ENCODE assay signal across 8 cellular contexts in the genomic region with DNA sequence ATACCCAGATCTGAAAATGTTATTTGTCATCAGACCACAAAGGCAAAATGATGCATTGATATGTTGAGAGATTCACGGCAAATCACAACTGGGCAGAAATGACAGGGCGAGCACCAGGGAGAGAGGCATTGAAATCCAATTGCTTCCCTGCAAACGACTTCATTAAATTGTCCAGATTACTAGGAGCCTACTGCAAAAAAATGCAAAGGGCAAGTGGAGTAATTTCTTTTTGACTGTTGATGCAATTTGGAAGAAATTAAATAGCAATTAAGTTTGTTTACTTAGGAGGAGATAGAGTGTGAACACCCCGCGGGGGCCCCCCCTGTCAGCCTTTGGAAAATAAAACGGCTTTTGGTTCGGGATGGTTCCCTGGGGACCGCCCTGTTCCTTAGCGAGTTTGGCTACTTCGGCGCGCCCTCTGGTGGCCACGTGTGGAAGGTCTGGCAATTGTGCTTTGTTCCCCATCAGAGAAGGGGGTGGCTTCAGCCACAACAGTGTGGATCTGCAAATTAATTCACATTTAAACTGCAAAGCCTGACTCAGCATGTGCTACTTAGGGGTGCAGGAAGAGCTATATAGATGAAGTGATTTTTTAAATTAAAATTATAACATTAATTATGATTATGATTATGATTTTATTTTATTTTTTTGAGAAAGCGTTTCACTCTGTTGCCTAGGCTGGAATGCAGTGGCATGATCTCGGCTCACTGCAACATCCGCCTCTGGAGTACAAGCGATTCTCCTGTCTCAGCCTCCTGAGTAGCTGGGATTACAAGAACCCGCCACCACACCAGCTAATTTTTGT. TPM values are rescaled to one million over a fixed set of nuclear protein-coding genes. Genes with fewer than 3 reads are reported as not detected.
DNase-seq lines count a peak whose midpoint lies in the region; ATAC-seq and TF ChIP-seq lines count a peak whose summit lies in the region.

No MANE protein-coding gene starts in this region.

- H3K36me3 ChIP-seq in Caco-2 (ENCODE audit: control insufficient read depth, insufficient read depth, low read length), result no peaks in the 10 kb centered on the region
- H3K36me3 ChIP-seq in HUES64 (ENCODE audit: insufficient read depth, low read length), result no peaks in the 10 kb centered on the region
- H3K36me3 ChIP-seq in OCI-LY3 (replicated peaks; ENCODE audit: low read depth, low read length), result no peaks in the 10 kb centered on the region
- H3K36me3 ChIP-seq in esophagus muscularis mucosa, result no peaks in the 10 kb centered on the region

- DNase-seq in Caco-2, result peak; percentile 76 to 84
- DNase-seq in activated T-cell treated with anti-CD3 and anti-CD28 coated beads for 48 hours (ENCODE audit: low read depth), result peak; percentile 65
- peak; percentile 97 for DNase-seq in esophagus muscularis mucosa (ENCODE audit: extremely low spot score)
- DNase-seq in naive B cell, result peak; percentile 50
- DNase-seq in stimulated activated CD8-positive, alpha-beta memory T cell treated with anti-CD3 and anti-CD28 coated beads, Interleukin-7, amount 100 ng/mL, for 24 hours (ENCODE audit: low read depth), result peak; percentile 71

- H3K4me3 ChIP-seq in Caco-2 (ENCODE audit: low read depth, low read length) (no peak overlapping the region), HUES64 (ENCODE audit: low read length) (peak overlapping the region; percentile 33), OCI-LY3 (ENCODE audit: low read length) (peak overlapping the region; percentile 74), esophagus muscularis mucosa (peak overlapping the region; percentile 28 to 41 (median 37))

- WGBS in HUES64, result 33% methylated on average over 18 of the region's 18 CpGs
- 20% methylated on average over 18 of the region's 18 CpGs for WGBS in esophagus muscularis mucosa

- CTCF ChIA-PET in Caco-2 (lab: Charles Lee), result no interaction called here

- TF ChIP-seq CTCF in Caco-2 (IDR thresholded peaks at IDR 0.05; ENCODE audit: insufficient read depth in 1 of 2, low read depth in 1 of 2, low read length in 1 of 2, severe bottlenecking in 1 of 2, unreplicated experiment in 1 of 2) (peak; percentile 84 to 90), OCI-LY3 (IDR thresholded peaks at IDR 0.05; ENCODE audit: low read depth, low read length) (peak; percentile 91), esophagus muscularis mucosa (IDR thresholded peaks at IDR 0.05) (peak; percentile 90 to 94 (median 93))

- intact Hi-C loops in Caco-2 (cut with micrococcal nuclease; ENCODE audit: unreplicated experiment), result loop anchor here (2.0 kb wide), 2 partner anchors 42 to 168 kb away; a partner anchor contains a TSS
- intact Hi-C loops in esophagus muscularis mucosa (cut with DNase I), result loop anchor here (2.0 to 5.0 kb wide), 2 partner anchors 37 to 168 kb away; a partner anchor contains a TSS

- H3K27me3 Mint-ChIP-seq in Caco-2 (ENCODE audit: insufficient read depth, unreplicated experiment), result no peaks in the 10 kb centered on the region
- peaks cover 0 to 5% (median 0%) of the 10 kb centered on the region in 3 donors for H3K27me3 Mint-ChIP-seq in naive B cell

- BruUV-seq in Caco-2 (replicated peaks; lab: Mats Ljungman, UMichigan), result no TSS peak

- TF ChIP-seq EP300 in esophagus muscularis mucosa (IDR thresholded peaks at IDR 0.05), result no peak

- no peaks in the 10 kb centered on the region for H3K27me3 ChIP-seq in Caco-2 (replicated peaks; ENCODE audit: control insufficient read depth, insufficient read depth, low read length)
- H3K27me3 ChIP-seq in HUES64 (ENCODE audit: insufficient read depth, low read length), result no peaks in the 10 kb centered on the region
- peaks cover 8% of the 10 kb centered on the region; the same call in 1 of the 2 replicates for H3K27me3 ChIP-seq in OCI-LY3 (ENCODE audit: low read depth, low read length)
- H3K27me3 ChIP-seq in esophagus muscularis mucosa, result no peaks in the 10 kb centered on the region

- H3K27ac Mint-ChIP-seq in Caco-2 (ENCODE audit: unreplicated experiment), result no peak overlapping the region
- H3K27ac Mint-ChIP-seq in naive B cell, result peak overlapping the region in 1 of 6 donors; percentile 34

- POLR2A ChIA-PET in Caco-2 (lab: Charles Lee), result interaction anchor here (0.6 kb wide), 1 partner anchor 11 kb away, joined by 6 read pairs; no protein-coding TSS in a partner anchor

- H3K9me3 ChIP-seq in Caco-2 (no peaks in the 10 kb centered on the region), HUES64 (ENCODE audit: insufficient read depth, low read depth, low read length) (no peaks in the 10 kb centered on the region), OCI-LY3 (ENCODE audit: insufficient read depth, low read length) (no peaks in the 10 kb centered on the region), esophagus muscularis mucosa (no peaks in the 10 kb centered on the region)

- H3K9me3 Mint-ChIP-seq in Caco-2 (ENCODE audit: unreplicated experiment) (no peaks in the 10 kb centered on the region), naive B cell (peaks cover 0 to 2% (median 0%) of the 10 kb centered on the region in 7 donors)

- H2AFZ ChIP-seq in OCI-LY3 (ENCODE audit: low read depth, low read length), result peak overlapping the region; percentile 62; the same call in 1 of the 2 replicates

- H3K36me3 Mint-ChIP-seq in Caco-2 (ENCODE audit: insufficient read depth, unreplicated experiment), result no peaks in the 10 kb centered on the region
- no peaks in the 10 kb centered on the region for H3K36me3 Mint-ChIP-seq in naive B cell

- H3K79me2 ChIP-seq in OCI-LY3 (ENCODE audit: low read length), result no peaks in the 10 kb centered on the region

- no peaks in the 10 kb centered on the region for H4K20me1 ChIP-seq in OCI-LY3 (ENCODE audit: insufficient read depth, low read length)

- H3K4me1 Mint-ChIP-seq in Caco-2 (ENCODE audit: low read depth, unreplicated experiment) (peaks cover 12% of the 10 kb centered on the region), naive B cell (peaks cover 4 to 6% (median 6%) of the 10 kb centered on the region in 3 donors)

- H3K27ac ChIP-seq in HUES64 (ENCODE audit: low read depth, low read length), result no peak overlapping the region
- H3K27ac ChIP-seq in OCI-LY3 (ENCODE audit: low read length), result no peak overlapping the region
- H3K27ac ChIP-seq in esophagus muscularis mucosa (replicated peaks in 1 of 4), result no peak overlapping the region

- ATAC-seq in naive B cell (ENCODE audit: low read depth in 2 of 2) (peak; percentile 68 to 77), GM18505 (IDR thresholded peaks at IDR 0.05; ENCODE audit: unreplicated experiment) (no peak)

- H3K4me3 Mint-ChIP-seq in Caco-2 (ENCODE audit: unreplicated experiment) (peak overlapping the region; percentile 34), naive B cell (peak overlapping the region in 6 of 8 donors; percentile 23 to 76 (median 46))

- TF ChIP-seq POLR2A in esophagus muscularis mucosa (IDR thresholded peaks at IDR 0.05; ENCODE audit: low read depth) (no peak), GM18505 (IDR thresholded peaks at IDR 0.05; ENCODE audit: borderline replicate concordance, extremely low read depth, insufficient read depth, insufficient read length) (no peak)

- no peak overlapping the region for H3K9ac ChIP-seq in HUES64 (ENCODE audit: low read depth, low read length)
- H3K9ac ChIP-seq in OCI-LY3 (ENCODE audit: low read length), result no peak overlapping the region

- peak overlapping the region; percentile 77 for H3K4me2 ChIP-seq in OCI-LY3 (ENCODE audit: low read length)

- peaks cover 7% of the 10 kb centered on the region; the same call in 1 of the 2 replicates for H3K4me1 ChIP-seq in Caco-2
- no peaks in the 10 kb centered on the region for H3K4me1 ChIP-seq in HUES64 (ENCODE audit: insufficient read depth, low read length)
- peaks cover 5% of the 10 kb centered on the region; the same call in 1 of the 2 replicates for H3K4me1 ChIP-seq in OCI-LY3 (ENCODE audit: low read length)
- H3K4me1 ChIP-seq in esophagus muscularis mucosa, result peaks cover 0 to 8% (median 5%) of the 10 kb centered on the region in 4 donors

RNA-seq across cellular contexts. Expression of a gene that starts 14.5 kb away (rescaled TPM):
- total RNA-seq in Caco-2 (2022) (4.0 and 4.5 TPM in 2 replicates), esophagus muscularis mucosa (under 1 TPM; 0.17 to 0.83 (median 0.56) TPM)
- 2.4 TPM for polyA plus RNA-seq in HUES64 (2013, experiment 1 of 2)
- polyA plus RNA-seq in HUES64 (2013, experiment 2 of 2), result 3.9 TPM
- polyA plus RNA-seq in naive B cell (ENCODE audit: low read depth in 6 of 6), result not detected

RNA-seq across cellular contexts. Expression of a gene that starts 43.0 kb away (rescaled TPM):
- total RNA-seq in Caco-2 (2022) (79.1 and 80.2 TPM in 2 replicates), esophagus muscularis mucosa (10 to 100 TPM; 65.2 to 88.9 (median 69.1) TPM)
- polyA plus RNA-seq in HUES64 (2013, experiment 1 of 2), result 20.7 TPM
- 19.5 TPM for polyA plus RNA-seq in HUES64 (2013, experiment 2 of 2)
- 10 to 100 TPM; 13.4 to 28.7 (median 19.5) TPM for polyA plus RNA-seq in naive B cell (ENCODE audit: low read depth in 6 of 6)
